In genomic region chr20:50302463-50303041, GRCh38 we compare ENCODE assay signal across 21 cellular contexts.
DNase-seq lines count a peak whose midpoint lies in the region; ATAC-seq, FAIRE-seq and TF ChIP-seq lines count a peak whose summit lies in the region.
"Had no signal": no experiment of that assay in that cellular context is flagged by ENCODE, and none has a peak within 500 bp of the region (broad histone marks: within the 10 kb centered on the region; RNA-seq: fewer than 3 reads in every experiment).

No MANE protein-coding gene starts in this region.

- no peak overlapping the region; the same call in 1 of the 2 replicates for H4K8ac ChIP-seq in H1 (ENCODE audit: extremely low read depth, insufficient read depth, low read length)

- no peak overlapping the region for H3K4me3 ChIP-seq in H1 (ENCODE audit: extremely low read depth in 1 of 4, insufficient read depth in 2 of 4, low read depth in 3 of 4, low read length in 4 of 4)
- no peak overlapping the region for H3K4me3 ChIP-seq in aorta (ENCODE audit: low read length in 2 of 2)
- H3K4me3 ChIP-seq in A673 (ENCODE audit: low read depth, low read length, poor library complexity, severe bottlenecking): no peak overlapping the region
- H3K4me3 ChIP-seq: Peyer's patch had no signal

- peaks cover 7% of the 10 kb centered on the region; the same call in 1 of the 2 replicates for H3K23me2 ChIP-seq in H1 (ENCODE audit: low read depth, low read length)

- H3K36me3 ChIP-seq in H1 (ENCODE audit: control insufficient read depth in 2 of 4, insufficient read depth in 4 of 4, low read length in 3 of 4): no peaks in the 10 kb centered on the region
- no peaks in the 10 kb centered on the region for H3K36me3 ChIP-seq in aorta (ENCODE audit: control insufficient read depth in 1 of 2, insufficient read depth in 2 of 2, low read length in 1 of 2)
- H3K36me3 ChIP-seq in A673 (ENCODE audit: insufficient read depth, low read length, poor library complexity, severe bottlenecking): no peaks in the 10 kb centered on the region
- H3K36me3 ChIP-seq: Peyer's patch had no signal

- H2BK120ac ChIP-seq in H1 (replicated peaks; ENCODE audit: low read depth, low read length): no peak overlapping the region

- 84% methylated on average over 9 of the region's 9 CpGs; no CpG with 5 or more reads in 1 of the 2 experiments for WGBS in H1 (ENCODE audit: extremely low coverage in 1 of 2, insufficient coverage in 1 of 2, insufficient read length in 1 of 2, insufficient replicate concordance in 2 of 2, low coverage in 1 of 2, low lambda C conversion rate in 2 of 2, missing lambda C conversion rate in 1 of 2), 2 experiments
- 70 to 73% methylated on average over 9 of the region's 9 CpGs for WGBS in aorta, 2 donors

- H3K4me1 ChIP-seq in H1 (replicated peaks in 1 of 4; ENCODE audit: control insufficient read depth in 3 of 4, insufficient read depth in 4 of 4, low read length in 3 of 4) (peaks cover 0 to 4% (median 2%) of the 10 kb centered on the region in 4 experiments; a peak in 4 of 7 replicates), aorta (ENCODE audit: control insufficient read depth in 1 of 2, insufficient read depth in 2 of 2, low read length in 2 of 2) (no peaks in the 10 kb centered on the region), A673 (ENCODE audit: insufficient read depth, low read length, poor library complexity, severe bottlenecking) (peaks cover 16% of the 10 kb centered on the region)
- H3K4me1 ChIP-seq: foreskin keratinocyte had no signal

- H3K27me3 ChIP-seq in H1 (replicated peaks in 1 of 4; ENCODE audit: control insufficient read depth in 3 of 4, extremely low read depth in 1 of 4, insufficient read depth in 3 of 4, low read length in 3 of 4) (no peaks in the 10 kb centered on the region), aorta (ENCODE audit: control insufficient read depth in 1 of 2, insufficient read depth in 2 of 2, low read length in 1 of 2) (no peaks in the 10 kb centered on the region), A673 (replicated peaks; ENCODE audit: insufficient read depth, low read depth, low read length, poor library complexity) (no peaks in the 10 kb centered on the region)
- H3K27me3 ChIP-seq: Peyer's patch had no signal

- no peak overlapping the region for H3K27ac ChIP-seq in H1 (ENCODE audit: low read depth, low read length)
- H3K27ac ChIP-seq in aorta (ENCODE audit: low read depth in 1 of 2, low read length in 2 of 2): peak overlapping the region in 1 of 2 donors; percentile 34
- no peak overlapping the region for H3K27ac ChIP-seq in A673 (ENCODE audit: low read depth, low read length, poor library complexity, severe bottlenecking)
- H3K27ac ChIP-seq: foreskin keratinocyte had no signal

- no peak for FAIRE-seq in H1 (lab: Jason Lieb, UNC)
- FAIRE-seq: A204.1, H54 had no signal

- intact Hi-C loops in cardiac septum (cut with DNase I): no loop called here
- intact Hi-C loops in Right ventricle myocardium superior (cut with DNase I): loop anchor here (10.0 kb wide), 1 partner anchor 152 kb away; no protein-coding TSS in a partner anchor
- intact Hi-C loops in aorta (cut with DNase I): loop anchor here (5.0 to 10.0 kb wide), 2 partner anchors 95 to 108 kb away; partner anchors contain the start of gene CEBPB (in 1 of the 2)
- intact Hi-C loops in A673 (cut with micrococcal nuclease; ENCODE audit: unreplicated experiment): no loop called here

- CTCF ChIA-PET in H1 (lab: Charles Lee; ENCODE audit: partially characterized antibody): interaction anchor here (1.0 to 1.6 kb wide), 2 partner anchors 8 to 14 kb away, joined by 3 read pairs; no protein-coding TSS in a partner anchor
- CTCF ChIA-PET in A673 (lab: Charles Lee): interaction anchor here (0.7 kb wide), 1 partner anchor 137 kb away, joined by 10 read pairs; no protein-coding TSS in a partner anchor

- H4K91ac ChIP-seq in H1 (replicated peaks; ENCODE audit: insufficient read length, low read length): no peak overlapping the region

- no peak overlapping the region for H4K5ac ChIP-seq in H1 (ENCODE audit: insufficient read length, low read depth, low read length)

- no peaks in the 10 kb centered on the region for H3K36me3 Mint-ChIP-seq in nephron (ENCODE audit: low read depth)
- H3K36me3 Mint-ChIP-seq: activated naive CD8-positive, alpha-beta T cell treated with anti-CD3 and anti-CD28 coated beads for 36 hours; immature natural killer cell had no signal

- H2AFZ ChIP-seq in H1 (ENCODE audit: low read length): no peak overlapping the region

- no peak for TF ChIP-seq EP300 in H1 (IDR thresholded peaks at IDR 0.05; ENCODE audit: borderline replicate concordance in 1 of 2, low read depth in 2 of 2, low read length in 2 of 2)

- ATAC-seq in Right ventricle myocardium superior (ENCODE audit: poor library complexity) (no peak), aorta (ENCODE audit: low FRiP score) (peak; percentile 20)
- ATAC-seq: foreskin keratinocyte had no signal

- no peak overlapping the region for H3K4me2 ChIP-seq in H1 (ENCODE audit: insufficient read depth in 1 of 2, low read depth in 2 of 2, low read length in 2 of 2)

- TF ChIP-seq CTCF in H1 (IDR thresholded peaks at IDR 0.05; ENCODE audit: control extremely low read depth in 1 of 3, insufficient read depth in 1 of 3, low read depth in 1 of 3, low read length in 3 of 3) (no peak), nephron (IDR thresholded peaks at IDR 0.05; ENCODE audit: unreplicated experiment in 3 of 3) (no peak), A673 (conservative IDR thresholded peaks at IDR 0.05; ENCODE audit: low read depth, low read length) (no peak)

- TF ChIP-seq POLR2A in H1 (IDR thresholded peaks at IDR 0.05; ENCODE audit: control extremely low read depth in 1 of 2, low read depth in 2 of 2, low read length in 2 of 2): no peak

- peaks cover 56% of the 10 kb centered on the region for H3K4me1 Mint-ChIP-seq in nephron

- H3K79me2 ChIP-seq in H1 (ENCODE audit: control insufficient read depth in 1 of 2, insufficient read depth in 2 of 2, low read length in 2 of 2): no peaks in the 10 kb centered on the region

- no peak overlapping the region for H2BK12ac ChIP-seq in H1 (ENCODE audit: low read depth, low read length)

- no peaks in the 10 kb centered on the region for H3K79me1 ChIP-seq in H1 (ENCODE audit: low read depth, low read length)

- no peak overlapping the region for H2AK5ac ChIP-seq in H1 (ENCODE audit: low read depth, low read length)

- DNase-seq in cardiac septum (ENCODE audit: low spot score) (peak; percentile 62), Right ventricle myocardium superior (no peak), H1 (ENCODE audit: low read depth in 1 of 2, low spot score in 2 of 2) (no peak), aorta (peak; percentile 61 to 63), RKO (ENCODE audit: low spot score) (no peak), NCI-H1092 (lab: John Stamatoyannopoulos, UW) (no peak), A673 (ENCODE audit: low spot score) (no peak)
- DNase-seq: activated naive CD8-positive, alpha-beta T cell treated with anti-CD3 and anti-CD28 coated beads for 36 hours; activated T-cell treated with anti-CD3 and anti-CD28 coated beads for 4 hours; dermis blood vessel endothelial cell; foreskin keratinocyte; immature natural killer cell; KBM-7; NCI-H146; NCI-H69; stimulated activated CD4-positive, alpha-beta T cell treated with anti-CD3 and anti-CD28 coated beads, Interleukin-4, amount 100 ng/mL, for 1 hour had no signal

- no peak overlapping the region for H3K23ac ChIP-seq in H1 (ENCODE audit: insufficient read length)

- H3K56ac ChIP-seq in H1 (replicated peaks; ENCODE audit: insufficient read length, low read depth, low read length): no peak overlapping the region

- no peak overlapping the region for H3K14ac ChIP-seq in H1 (ENCODE audit: insufficient read length)

- H2BK5ac ChIP-seq in H1 (ENCODE audit: low read depth, low read length): no peak overlapping the region

- no TSS peak for BruUV-seq in A673 (replicated peaks; lab: Mats Ljungman, UMichigan)

- POLR2A ChIA-PET in H1 (lab: Charles Lee; ENCODE audit: partially characterized antibody): no interaction called here
- POLR2A ChIA-PET in A673 (lab: Charles Lee; ENCODE audit: low non-redundant PET): interaction anchor here (0.7 kb wide), 1 partner anchor 133 kb away, joined by 10 read pairs; no protein-coding TSS in a partner anchor

- H3K4ac ChIP-seq in H1 (replicated peaks; ENCODE audit: insufficient read length, low read depth, low read length): no peak overlapping the region

- TF ChIP-seq RAD21 in H1 (IDR thresholded peaks at IDR 0.05 in 1 of 2, conservative IDR thresholded peaks at IDR 0.05 in 1 of 2; ENCODE audit: low read depth in 2 of 2, low read length in 2 of 2): no peak

- H2BK20ac ChIP-seq in H1 (ENCODE audit: low read length): no peak overlapping the region

- H3K27me3 Mint-ChIP-seq in nephron (ENCODE audit: low read depth): peaks cover 18% of the 10 kb centered on the region
- H3K27me3 Mint-ChIP-seq: activated naive CD8-positive, alpha-beta T cell treated with anti-CD3 and anti-CD28 coated beads for 36 hours had no signal

- 0 out of 2 replicates have a peak overlapping the region, but pooled peaks have one; percentile 8 for H2BK15ac ChIP-seq in H1 (ENCODE audit: low read length)

- H3K9me3 ChIP-seq in H1 (ENCODE audit: insufficient read depth in 2 of 2, low read depth in 1 of 2, low read length in 1 of 2) (no peaks in the 10 kb centered on the region), aorta (ENCODE audit: control insufficient read depth, low read length) (no peaks in the 10 kb centered on the region), A673 (ENCODE audit: low read depth, low read length, poor library complexity, severe bottlenecking) (no peaks in the 10 kb centered on the region)
- H3K9me3 ChIP-seq: Peyer's patch had no signal

- no peaks in the 10 kb centered on the region for H3K9me3 Mint-ChIP-seq in nephron
- H3K9me3 Mint-ChIP-seq: activated naive CD8-positive, alpha-beta T cell treated with anti-CD3 and anti-CD28 coated beads for 36 hours; immature natural killer cell had no signal

- H3K9ac ChIP-seq in H1 (replicated peaks in 1 of 4; ENCODE audit: extremely low read depth in 1 of 4, low read depth in 3 of 4, low read length in 3 of 4): no peak overlapping the region

- no peak overlapping the region for H3K18ac ChIP-seq in H1 (ENCODE audit: extremely low read depth, low read length)

- H3K4me3 Mint-ChIP-seq in nephron: peak overlapping the region in 1 of 3 experiments; percentile 32
- H3K4me3 Mint-ChIP-seq: activated naive CD8-positive, alpha-beta T cell treated with anti-CD3 and anti-CD28 coated beads for 36 hours; immature natural killer cell; T-helper 1 cell treated with Interleukin-12 subunit alpha and Interleukin-12 subunit beta and Interleukin-4 antibody, amounts not matched to agents 30 μg/mL and 1 μg/mL, for 36 hours had no signal

- H3K27ac Mint-ChIP-seq in nephron: peak overlapping the region; percentile 11 to 97 (median 80)
- H3K27ac Mint-ChIP-seq: activated naive CD8-positive, alpha-beta T cell treated with anti-CD3 and anti-CD28 coated beads for 36 hours; immature natural killer cell; T-helper 1 cell treated with Interleukin-12 subunit alpha and Interleukin-12 subunit beta and Interleukin-4 antibody, amounts not matched to agents 30 μg/mL and 1 μg/mL, for 36 hours had no signal

- no peaks in the 10 kb centered on the region for H4K20me1 ChIP-seq in H1 (replicated peaks in 1 of 2; ENCODE audit: control insufficient read depth in 1 of 2, insufficient read depth in 2 of 2, low read length in 2 of 2)

TF ChIP-seq in H1, 55 proteins besides CTCF, POLR2A, EP300 and RAD21 (continues in another document):
- TF ChIP-seq SUZ12 (IDR thresholded peaks at IDR 0.05; ENCODE audit: low read length): no peak
- no peak for TF ChIP-seq TCF12 (IDR thresholded peaks at IDR 0.05; ENCODE audit: low read depth, low read length)

Comparison
In these comparisons a context has a peak if more than half of its experiments do, and no peak if none do; other contexts are left out.
1. DNase-seq: peak in cardiac septum (single experiment) and aorta (2 of 2); none in Right ventricle myocardium superior (single experiment), H1 (0 of 2), RKO (single experiment), NCI-H1092 (single experiment) and A673 (single experiment).
2. intact Hi-C loops: an anchor here in Right ventricle myocardium superior (10.0 kb wide) and aorta (5.0 to 10.0 kb wide); none called in cardiac septum and A673.